In genomic region chr5:98927242-98927987, GRCh38 we compare ENCODE assay signal across 8 cellular contexts. TPM values are rescaled to one million over a fixed set of nuclear protein-coding genes. Genes with fewer than 3 reads are reported as not detected.
A peak's percentile ranks its signal among the peaks of the same experiment; 100 is the strongest.
DNase-seq lines count a peak whose midpoint lies in the region; ATAC-seq and TF ChIP-seq lines count a peak whose summit lies in the region.

No MANE protein-coding gene starts in this region.

- H3K4me3 ChIP-seq in GM08714 (ENCODE audit: low read length) (peak overlapping the region; percentile 98), HAP-1 (peak overlapping the region; percentile 94), epithelial cell of esophagus (ENCODE audit: low read length) (peak overlapping the region; percentile 92), stomach (peak overlapping the region; percentile 76 to 93 (median 88))

- no peaks in the 10 kb centered on the region for H3K27me3 Mint-ChIP-seq in natural killer cell (ENCODE audit: low read depth in 2 of 2)

- 0 to 2% (median 1%) methylated on average over 14 of the region's 14 CpGs for WGBS in stomach, 5 donors

- TF ChIP-seq CTCF in epithelial cell of esophagus (IDR thresholded peaks at IDR 0.05; ENCODE audit: insufficient read depth, low read depth, low read length, missing control alignments), result no peak
- no peak for TF ChIP-seq CTCF in natural killer cell (IDR thresholded peaks at IDR 0.05)
- TF ChIP-seq CTCF in stomach (IDR thresholded peaks at IDR 0.05), result no peak

- in situ Hi-C loops in HAP-1 (cut with MboI; ENCODE audit: low sequenced_read_pairs), result no loop called here

- intact Hi-C loops in natural killer cell (cut with micrococcal nuclease) (loop anchor here (5.0 to 10.0 kb wide), 3 partner anchors 153 to 1990 kb away; partner anchors contain the start of genes LNPEP, RGMB and ST8SIA4), stomach (cut with DNase I; ENCODE audit: low total_unique reads) (no loop called here)

- H3K4me1 ChIP-seq in HAP-1 (peaks cover 35% of the 10 kb centered on the region), stomach (peaks cover 22 to 74% (median 46%) of the 10 kb centered on the region in 4 donors)

- ATAC-seq in natural killer cell (peak in 2 of 3 donors; percentile 10 to 16), GM21737 (IDR thresholded peaks at IDR 0.05; ENCODE audit: unreplicated experiment) (no peak)

- peaks cover 27 to 49% of the 10 kb centered on the region in 2 donors for H3K4me1 Mint-ChIP-seq in natural killer cell

- H3K4me3 Mint-ChIP-seq in natural killer cell, result peak overlapping the region; percentile 99

- H3K9me3 ChIP-seq in HAP-1 (no peaks in the 10 kb centered on the region), stomach (no peaks in the 10 kb centered on the region)

- H3K36me3 ChIP-seq in HAP-1 (replicated peaks) (peaks cover 34% of the 10 kb centered on the region), stomach (peaks cover 14 to 34% (median 33%) of the 10 kb centered on the region in 4 donors)

- DNase-seq in HAP-1 (ENCODE audit: low spot score in 2 of 2) (peak; percentile 48 to 53), NCI-H2196 treated with DMSO at 0.1 percent for 48 hours (lab: John Stamatoyannopoulos, UW; ENCODE audit: unreplicated experiment) (peak; percentile 37), epithelial cell of esophagus (ENCODE audit: low read depth) (peak; percentile 72), natural killer cell (peak; percentile 48), stomach (no peak)
- peak; percentile 17 to 44 for DNase-seq in activated CD8-positive, alpha-beta memory T cell treated with anti-CD3 and anti-CD28 coated beads for 4 hours (ENCODE audit: low read depth in 2 of 2)

- H3K9me3 Mint-ChIP-seq in natural killer cell, result no peaks in the 10 kb centered on the region

- H3K36me3 Mint-ChIP-seq in natural killer cell, result peaks cover 8% of the 10 kb centered on the region

- no peaks in the 10 kb centered on the region for H3K27me3 ChIP-seq in HAP-1 (ENCODE audit: low read depth)
- H3K27me3 ChIP-seq in stomach, result no peaks in the 10 kb centered on the region

- peak overlapping the region; percentile 97 to 98 for H3K27ac Mint-ChIP-seq in natural killer cell

- TF ChIP-seq POLR2A in stomach (IDR thresholded peaks at IDR 0.05), result peak in 1 of 4 donors; percentile 25

- peak overlapping the region; percentile 99 to 100 (median 100) for H3K27ac ChIP-seq in stomach

- no peak for TF ChIP-seq EP300 in stomach (IDR thresholded peaks at IDR 0.05)

RNA-seq across cellular contexts. Expression of gene CHD1, which starts 1.4 kb away (rescaled TPM):
- total RNA-seq in natural killer cell, result 100 to 1,000 TPM; 116 to 127 (median 117) TPM
- total RNA-seq in stomach, result 100 to 1,000 TPM in 2 of 5 donors, 10 to 100 TPM in 3; 15.1 to 119 (median 50.0) TPM
- 10 to 100 TPM in 1 of 3 donors, 1 to 10 TPM in 2; 8.0 to 24.6 (median 9.6) TPM for polyA plus RNA-seq in stomach
